Comparison of ENCODE assay signal across 27 cellular contexts in the genomic region with DNA sequence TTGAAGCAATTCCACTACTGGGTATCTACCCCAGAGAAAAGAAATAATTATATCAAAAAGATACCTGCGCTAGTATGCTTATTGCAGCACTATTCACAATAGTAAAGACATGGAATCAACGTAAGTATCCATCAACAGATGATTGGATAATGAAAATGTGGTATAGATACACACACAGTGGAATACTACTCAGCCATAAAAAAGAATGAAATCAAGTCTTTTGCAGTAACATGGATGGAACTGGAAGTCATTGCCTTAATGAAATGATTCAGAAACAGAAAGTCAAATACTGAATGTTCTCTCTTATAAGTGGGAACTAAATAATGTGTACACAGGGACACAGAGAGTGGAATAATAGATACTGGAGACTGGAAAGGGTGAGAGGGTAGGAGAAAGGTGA.
"Had no signal": no experiment of that assay in that cellular context is flagged by ENCODE, and none has a peak within 500 bp of the region (broad histone marks: within the 10 kb centered on the region; RNA-seq: fewer than 3 reads in every experiment).

No MANE protein-coding gene starts in this region.

- H3K36me3 ChIP-seq: stomach, suprapubic skin, thoracic aorta, thyroid gland, tibial artery, tibial nerve, transverse colon, upper lobe of left lung, upper lobe of right lung, uterus, vagina had no signal

- H3K27ac ChIP-seq: stomach, suprapubic skin, testis, thoracic aorta, thyroid gland, tibial artery, tibial nerve, transverse colon, upper lobe of left lung, upper lobe of right lung, uterus, vagina had no signal

- H3K4me3 ChIP-seq: stomach, suprapubic skin, testis, thoracic aorta, thyroid gland, tibial artery, tibial nerve, transverse colon, upper lobe of left lung, upper lobe of right lung, uterus, vagina had no signal

- H3K27me3 ChIP-seq: stomach, testis, thyroid gland, tibial artery, tibial nerve, transverse colon, upper lobe of left lung, uterus, vagina had no signal

- FAIRE-seq: urothelium cell line had no signal

- DNase-seq: stimulated activated CD4-positive, alpha-beta T cell treated with anti-CD3 and anti-CD28 coated beads, Interleukin-2, amount 100 ng/mL, for 48 hours; stimulated activated CD4-positive, alpha-beta T cell treated with anti-CD3 and anti-CD28 coated beads, Interleukin-4, amount 100 ng/mL, for 1 hour; stimulated activated CD4-positive, alpha-beta T cell treated with anti-CD3 and anti-CD28 coated beads, Interleukin-4, amount 100 ng/mL, for 24 hours; stimulated activated CD4-positive, alpha-beta T cell treated with anti-CD3 and anti-CD28 coated beads, Interleukin-4, amount 100 ng/mL, for 4 hours; stimulated activated CD8-positive, alpha-beta memory T cell treated with anti-CD3 and anti-CD28 coated beads, Interleukin-4, amount 100 ng/mL, for 48 hours; stimulated activated naive B cell treated with anti-CD40 and anti-IgM and Interleukin-4, amounts not matched to agents 10 μg/mL and 1 μg/mL and 100 μg/mL, for 72 hours; stimulated activated naive CD4-positive, alpha-beta T cell; stimulated activated naive CD4-positive, alpha-beta T cell treated with Interleukin-2 at 50 U/mL for 16 hours; stimulated activated naive CD8-positive, alpha-beta T cell treated with anti-CD3 and anti-CD28 coated beads, Interleukin-15, amount 100 ng/mL, for 72 hours; stimulated activated naive CD8-positive, alpha-beta T cell treated with anti-CD3 and anti-CD28 coated beads, Interleukin-15, Interleukin-2, amounts not matched to agents 100 U/mL and 50 U/mL, for 24 hours; stomach; substantia nigra; testis; thyroid gland; tibial artery; transverse colon; trophoblast cell; upper lobe of left lung; upper lobe of right lung; uterus had no signal

- ATAC-seq: stimulated activated effector memory CD8-positive, alpha-beta T cell treated with anti-CD3 and anti-CD28 coated beads, Interleukin-12 subunit alpha, Interleukin-12 subunit beta, amount 100 ng/mL, for 72 hours; stimulated activated memory B cell treated with anti-CD40 and anti-IgM and Interleukin-4, amounts not matched to agents 10 μg/mL and 1 μg/mL and 100 μg/mL, for 72 hours; stimulated activated naive B cell treated with anti-CD40 and anti-IgM and Interleukin-4, amounts not matched to agents 10 μg/mL and 1 μg/mL and 100 μg/mL, for 72 hours; stimulated activated naive CD8-positive, alpha-beta T cell treated with anti-CD3 and anti-CD28 coated beads, Interleukin-15, amount 100 ng/mL, for 72 hours; stimulated activated naive CD8-positive, alpha-beta T cell treated with anti-CD3 and anti-CD28 coated beads, Interleukin-15, Interleukin-2, amounts not matched to agents 100 U/mL and 50 U/mL, for 24 hours; upper lobe of right lung had no signal

- H3K4me1 ChIP-seq: stomach, suprapubic skin, testis, thyroid gland, tibial artery, tibial nerve, transverse colon, upper lobe of left lung, upper lobe of right lung, uterus, vagina had no signal

- H3K9me3 ChIP-seq: stomach, suprapubic skin, testis, thoracic aorta, thyroid gland, tibial artery, tibial nerve, transverse colon, upper lobe of left lung, upper lobe of right lung, uterus, vagina had no signal
